Comparison of ENCODE assay signal across 14 cellular contexts in the genomic region with DNA sequence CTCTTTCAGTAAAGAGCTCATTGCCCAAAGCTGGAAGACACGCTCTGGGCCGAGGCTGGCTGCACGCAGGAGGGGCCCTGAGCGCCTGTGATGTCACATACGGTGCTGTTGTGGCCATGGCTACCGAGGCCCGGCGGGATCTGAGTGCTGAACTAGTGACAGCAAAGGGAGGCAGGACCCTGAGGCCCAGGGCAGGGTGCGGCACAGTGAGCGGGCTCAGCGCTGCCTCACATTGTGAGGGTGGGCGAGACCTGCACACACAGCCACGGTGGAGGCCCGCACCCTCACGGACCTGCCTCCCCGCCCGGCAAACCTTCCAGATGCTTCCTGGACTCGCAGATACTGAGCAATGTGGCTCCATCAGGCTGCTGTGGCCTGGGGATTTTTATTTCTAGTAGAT.
"Had no signal": no experiment of that assay in that cellular context is flagged by ENCODE, and none has a peak within 500 bp of the region (broad histone marks: within the 10 kb centered on the region; RNA-seq: fewer than 3 reads in every experiment).

No MANE protein-coding gene starts in this region.

- H3K27ac ChIP-seq: gastroesophageal sphincter, left ventricle myocardium inferior, neural progenitor cell, pancreas, thoracic aorta had no signal

- H3K9me3 Mint-ChIP-seq: activated naive CD4-positive, alpha-beta T cell treated with anti-CD3 and anti-CD28 coated beads for 36 hours had no signal

- H3K27ac Mint-ChIP-seq: activated naive CD4-positive, alpha-beta T cell treated with anti-CD3 and anti-CD28 coated beads for 36 hours; activated naive CD8-positive, alpha-beta T cell treated with anti-CD3 and anti-CD28 coated beads, Interleukin-2, amount 50 U/mL, for 24 hours; activated T-helper 2 cell treated with anti-CD3 and anti-CD28 coated beads, Interferon-gamma antibody, Interleukin-2, Interleukin-4, amounts not matched to agents 10 μg/mL and 5 μg/mL and 100 μg/mL, durations not matched to agents 14 hours and 24 hours and 36 hours; neural progenitor cell had no signal

- DNase-seq: activated CD4-positive, alpha-beta T cell treated with anti-CD3 and anti-CD28 coated beads, Interleukin-2, amount 50 U/mL, for 1 hour; activated naive CD4-positive, alpha-beta T cell treated with anti-CD3 and anti-CD28 coated beads for 36 hours; activated naive CD8-positive, alpha-beta T cell treated with anti-CD3 and anti-CD28 coated beads, Interleukin-2, amount 50 U/mL, for 24 hours; activated T-cell treated with anti-CD3 and anti-CD28 coated beads for 4 hours; erythroblast; left ventricle myocardium inferior; stimulated activated CD4-positive, alpha-beta T cell treated with anti-CD3 and anti-CD28 coated beads, Interleukin-12 subunit alpha, Interleukin-12 subunit beta, amount 100 ng/mL, for 4 hours; stimulated activated CD4-positive, alpha-beta T cell treated with anti-CD3 and anti-CD28 coated beads, Interleukin-2, amount 100 ng/mL, for 24 hours; T-helper 2 cell had no signal

- H3K4me1 Mint-ChIP-seq: activated naive CD8-positive, alpha-beta T cell treated with anti-CD3 and anti-CD28 coated beads, Interleukin-2, amount 50 U/mL, for 24 hours had no signal

- H3K9me3 ChIP-seq: gastroesophageal sphincter, left ventricle myocardium inferior, pancreas, thoracic aorta had no signal

- H3K27me3 Mint-ChIP-seq: activated naive CD8-positive, alpha-beta T cell treated with anti-CD3 and anti-CD28 coated beads, Interleukin-2, amount 50 U/mL, for 24 hours had no signal

- ATAC-seq: activated naive CD8-positive, alpha-beta T cell treated with anti-CD3 and anti-CD28 coated beads, Interleukin-2, amount 50 U/mL, for 24 hours; gastroesophageal sphincter; pancreas had no signal

- H3K27me3 ChIP-seq: neural progenitor cell, pancreas had no signal

- H3K36me3 Mint-ChIP-seq: neural progenitor cell had no signal

- H3K4me1 ChIP-seq: gastroesophageal sphincter, pancreas had no signal

- H3K4me3 Mint-ChIP-seq: activated naive CD4-positive, alpha-beta T cell treated with anti-CD3 and anti-CD28 coated beads for 36 hours; activated naive CD8-positive, alpha-beta T cell treated with anti-CD3 and anti-CD28 coated beads, Interleukin-2, amount 50 U/mL, for 24 hours; neural progenitor cell had no signal

- H3K4me3 ChIP-seq: gastroesophageal sphincter, left ventricle myocardium inferior, neural progenitor cell, pancreas, thoracic aorta had no signal

- H3K36me3 ChIP-seq: gastroesophageal sphincter, left ventricle myocardium inferior, neural progenitor cell, pancreas, thoracic aorta had no signal
